In genomic region chr10:87094373-87095240, GRCh38 we compare ENCODE assay signal across 8 cellular contexts. TPM values are rescaled to one million over a fixed set of nuclear protein-coding genes. Genes with fewer than 3 reads are reported as not detected.
DNase-seq lines count a peak whose midpoint lies in the region; ATAC-seq and TF ChIP-seq lines count a peak whose summit lies in the region.

GLUD1 (minus strand) TSS chr10:87094843; CDS start chr10:87094769, 74 bp downstream.
A gene with protein sequence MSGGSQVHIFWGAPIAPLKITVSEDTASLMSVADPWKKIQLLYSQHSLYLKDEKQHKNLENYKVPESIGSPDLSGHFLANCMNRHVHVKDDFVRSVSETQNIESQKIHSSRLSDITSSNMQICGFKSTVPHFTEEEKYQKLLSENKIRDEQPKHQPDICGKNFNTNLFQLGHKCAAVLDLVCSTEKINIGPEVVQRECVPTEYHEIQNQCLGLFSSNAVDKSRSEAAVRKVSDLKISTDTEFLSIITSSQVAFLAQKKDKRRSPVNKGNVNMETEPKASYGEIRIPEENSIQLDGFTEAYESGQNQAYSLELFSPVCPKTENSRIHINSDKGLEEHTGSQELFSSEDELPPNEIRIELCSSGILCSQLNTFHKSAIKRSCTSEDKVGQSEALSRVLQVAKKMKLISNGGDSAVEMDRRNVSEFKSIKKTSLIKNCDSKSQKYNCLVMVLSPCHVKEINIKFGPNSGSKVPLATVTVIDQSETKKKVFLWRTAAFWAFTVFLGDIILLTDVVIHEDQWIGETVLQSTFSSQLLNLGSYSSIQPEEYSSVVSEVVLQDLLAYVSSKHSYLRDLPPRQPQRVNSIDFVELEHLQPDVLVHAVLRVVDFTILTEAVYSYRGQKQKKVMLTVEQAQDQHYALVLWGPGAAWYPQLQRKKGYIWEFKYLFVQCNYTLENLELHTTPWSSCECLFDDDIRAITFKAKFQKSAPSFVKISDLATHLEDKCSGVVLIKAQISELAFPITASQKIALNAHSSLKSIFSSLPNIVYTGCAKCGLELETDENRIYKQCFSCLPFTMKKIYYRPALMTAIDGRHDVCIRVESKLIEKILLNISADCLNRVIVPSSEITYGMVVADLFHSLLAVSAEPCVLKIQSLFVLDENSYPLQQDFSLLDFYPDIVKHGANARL (plus strand): TSS chr10:87095206. CDS start chr10:87151355, 56,149 bp downstream.

- intact Hi-C loops in cardiac septum (cut with DNase I): loop anchor here (2.0 kb wide), 1 partner anchor 124 kb away; no protein-coding TSS in a partner anchor

- H3K27ac Mint-ChIP-seq in activated naive CD8-positive, alpha-beta T cell treated with anti-CD3 and anti-CD28 coated beads, Interleukin-2, amount 50 U/mL, for 24 hours: peak within 1 kb of the TSS; percentile 95
- H3K27ac Mint-ChIP-seq in type B pancreatic cell: peak within 1 kb of the TSS; percentile 92

- ATAC-seq in activated naive CD8-positive, alpha-beta T cell treated with anti-CD3 and anti-CD28 coated beads, Interleukin-2, amount 50 U/mL, for 24 hours: peak; percentile 76

- POLR2A ChIA-PET in HEK293 (lab: Yijun Ruan, JAX): no interaction called here

- H3K4me1 Mint-ChIP-seq in activated naive CD8-positive, alpha-beta T cell treated with anti-CD3 and anti-CD28 coated beads, Interleukin-2, amount 50 U/mL, for 24 hours: peaks cover 52% of the 10 kb centered on the region
- peaks cover 34% of the 10 kb centered on the region for H3K4me1 Mint-ChIP-seq in type B pancreatic cell (ENCODE audit: unreplicated experiment)

- H3K4me3 ChIP-seq in GM08714 (ENCODE audit: low read length) (peak within 1 kb of the TSS; percentile 96), HEK293 (ENCODE audit: low read depth, low read length) (peak within 1 kb of the TSS; percentile 72)

- H3K27ac ChIP-seq in HEK293 (ENCODE audit: extremely low read depth, low read depth, low read length): peak within 1 kb of the TSS; percentile 90

- DNase-seq in MV-4-11 (lab: John Stamatoyannopoulos, UW) (peak; percentile 88), SW480 (ENCODE audit: low spot score) (peak; percentile 89), cardiac septum (ENCODE audit: low spot score) (peak; percentile 96), pons (ENCODE audit: low spot score) (peak; percentile 87), type B pancreatic cell (ENCODE audit: extremely low spot score, unreplicated experiment) (peak; percentile 93)
- peak; percentile 91 for DNase-seq in activated naive CD8-positive, alpha-beta T cell treated with anti-CD3 and anti-CD28 coated beads, Interleukin-2, amount 50 U/mL, for 24 hours

- TF ChIP-seq CTCF in HEK293 (tag by site-specific recombination; IDR thresholded peaks at IDR 0.05): 0 out of 2 replicates have a peak, but pooled peaks have one; percentile 29
- no peak for TF ChIP-seq CTCF in type B pancreatic cell (conservative IDR thresholded peaks at IDR 0.05)

- H3K9me3 ChIP-seq in HEK293 (ENCODE audit: control insufficient read depth, insufficient read depth, low read depth, low read length): no peaks in the 10 kb centered on the region

- H3K9me3 Mint-ChIP-seq in activated naive CD8-positive, alpha-beta T cell treated with anti-CD3 and anti-CD28 coated beads, Interleukin-2, amount 50 U/mL, for 24 hours: no peaks in the 10 kb centered on the region
- no peaks in the 10 kb centered on the region for H3K9me3 Mint-ChIP-seq in type B pancreatic cell

- H3K27me3 Mint-ChIP-seq in activated naive CD8-positive, alpha-beta T cell treated with anti-CD3 and anti-CD28 coated beads, Interleukin-2, amount 50 U/mL, for 24 hours: no peaks in the 10 kb centered on the region
- H3K27me3 Mint-ChIP-seq in type B pancreatic cell: no peaks in the 10 kb centered on the region

- CTCF ChIA-PET in HEK293 (lab: Yijun Ruan, JAX): no interaction called here

- H3K4me1 ChIP-seq in HEK293 (ENCODE audit: control insufficient read depth, insufficient read depth, low read length): peaks cover 15% of the 10 kb centered on the region; the same call in 1 of the 2 replicates

- H3K4me3 Mint-ChIP-seq in activated naive CD8-positive, alpha-beta T cell treated with anti-CD3 and anti-CD28 coated beads, Interleukin-2, amount 50 U/mL, for 24 hours: peak within 1 kb of the TSS; percentile 96
- H3K4me3 Mint-ChIP-seq in type B pancreatic cell: peak within 1 kb of the TSS; percentile 97

- peaks cover 14 to 22% of the 10 kb centered on the region in 2 experiments for H3K36me3 ChIP-seq in HEK293 (ENCODE audit: control insufficient read depth in 2 of 2, insufficient read depth in 1 of 2, low read length in 2 of 2)

- peaks cover 53% of the 10 kb centered on the region for H3K36me3 Mint-ChIP-seq in activated naive CD8-positive, alpha-beta T cell treated with anti-CD3 and anti-CD28 coated beads, Interleukin-2, amount 50 U/mL, for 24 hours (ENCODE audit: low read depth)
- peaks cover 7% of the 10 kb centered on the region for H3K36me3 Mint-ChIP-seq in type B pancreatic cell

TF ChIP-seq in HEK293, 187 proteins besides CTCF, POLR2A, EP300 and RAD21 (continues in another document):
- TF ChIP-seq, protein P1, sequence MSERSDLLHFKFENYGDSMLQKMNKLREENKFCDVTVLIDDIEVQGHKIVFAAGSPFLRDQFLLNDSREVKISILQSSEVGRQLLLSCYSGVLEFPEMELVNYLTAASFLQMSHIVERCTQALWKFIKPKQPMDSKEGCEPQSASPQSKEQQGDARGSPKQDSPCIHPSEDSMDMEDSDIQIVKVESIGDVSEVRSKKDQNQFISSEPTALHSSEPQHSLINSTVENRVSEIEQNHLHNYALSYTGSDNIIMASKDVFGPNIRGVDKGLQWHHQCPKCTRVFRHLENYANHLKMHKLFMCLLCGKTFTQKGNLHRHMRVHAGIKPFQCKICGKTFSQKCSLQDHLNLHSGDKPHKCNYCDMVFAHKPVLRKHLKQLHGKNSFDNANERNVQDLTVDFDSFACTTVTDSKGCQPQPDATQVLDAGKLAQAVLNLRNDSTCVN (tag by site-specific recombination; optimal IDR thresholded peaks at IDR 0.05): peak; percentile 65
- TF ChIP-seq, protein P2, sequence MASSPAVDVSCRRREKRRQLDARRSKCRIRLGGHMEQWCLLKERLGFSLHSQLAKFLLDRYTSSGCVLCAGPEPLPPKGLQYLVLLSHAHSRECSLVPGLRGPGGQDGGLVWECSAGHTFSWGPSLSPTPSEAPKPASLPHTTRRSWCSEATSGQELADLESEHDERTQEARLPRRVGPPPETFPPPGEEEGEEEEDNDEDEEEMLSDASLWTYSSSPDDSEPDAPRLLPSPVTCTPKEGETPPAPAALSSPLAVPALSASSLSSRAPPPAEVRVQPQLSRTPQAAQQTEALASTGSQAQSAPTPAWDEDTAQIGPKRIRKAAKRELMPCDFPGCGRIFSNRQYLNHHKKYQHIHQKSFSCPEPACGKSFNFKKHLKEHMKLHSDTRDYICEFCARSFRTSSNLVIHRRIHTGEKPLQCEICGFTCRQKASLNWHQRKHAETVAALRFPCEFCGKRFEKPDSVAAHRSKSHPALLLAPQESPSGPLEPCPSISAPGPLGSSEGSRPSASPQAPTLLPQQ (tag by site-specific recombination; IDR thresholded peaks at IDR 0.05): peak; percentile 99
- TF ChIP-seq MEIS1 (CRISPR knock-in tag; IDR thresholded peaks at IDR 0.05; ENCODE audit: borderline replicate concordance) (no peak), ZSCAN30 (tag by site-specific recombination; IDR thresholded peaks at IDR 0.05) (peak; percentile 25; the same call in 1 of the 2 replicates), KLF9 (tag by site-specific recombination; IDR thresholded peaks at IDR 0.05; ENCODE audit: low read depth) (peak; percentile 9; the same call in 1 of the 2 replicates), ZNF830 (tag by site-specific recombination; IDR thresholded peaks at IDR 0.05; ENCODE audit: low read depth) (no peak), ZBTB20 (tag by site-specific recombination; IDR thresholded peaks at IDR 0.05) (peak; percentile 10; the same call in 1 of the 2 replicates)
- TF ChIP-seq, protein P3, sequence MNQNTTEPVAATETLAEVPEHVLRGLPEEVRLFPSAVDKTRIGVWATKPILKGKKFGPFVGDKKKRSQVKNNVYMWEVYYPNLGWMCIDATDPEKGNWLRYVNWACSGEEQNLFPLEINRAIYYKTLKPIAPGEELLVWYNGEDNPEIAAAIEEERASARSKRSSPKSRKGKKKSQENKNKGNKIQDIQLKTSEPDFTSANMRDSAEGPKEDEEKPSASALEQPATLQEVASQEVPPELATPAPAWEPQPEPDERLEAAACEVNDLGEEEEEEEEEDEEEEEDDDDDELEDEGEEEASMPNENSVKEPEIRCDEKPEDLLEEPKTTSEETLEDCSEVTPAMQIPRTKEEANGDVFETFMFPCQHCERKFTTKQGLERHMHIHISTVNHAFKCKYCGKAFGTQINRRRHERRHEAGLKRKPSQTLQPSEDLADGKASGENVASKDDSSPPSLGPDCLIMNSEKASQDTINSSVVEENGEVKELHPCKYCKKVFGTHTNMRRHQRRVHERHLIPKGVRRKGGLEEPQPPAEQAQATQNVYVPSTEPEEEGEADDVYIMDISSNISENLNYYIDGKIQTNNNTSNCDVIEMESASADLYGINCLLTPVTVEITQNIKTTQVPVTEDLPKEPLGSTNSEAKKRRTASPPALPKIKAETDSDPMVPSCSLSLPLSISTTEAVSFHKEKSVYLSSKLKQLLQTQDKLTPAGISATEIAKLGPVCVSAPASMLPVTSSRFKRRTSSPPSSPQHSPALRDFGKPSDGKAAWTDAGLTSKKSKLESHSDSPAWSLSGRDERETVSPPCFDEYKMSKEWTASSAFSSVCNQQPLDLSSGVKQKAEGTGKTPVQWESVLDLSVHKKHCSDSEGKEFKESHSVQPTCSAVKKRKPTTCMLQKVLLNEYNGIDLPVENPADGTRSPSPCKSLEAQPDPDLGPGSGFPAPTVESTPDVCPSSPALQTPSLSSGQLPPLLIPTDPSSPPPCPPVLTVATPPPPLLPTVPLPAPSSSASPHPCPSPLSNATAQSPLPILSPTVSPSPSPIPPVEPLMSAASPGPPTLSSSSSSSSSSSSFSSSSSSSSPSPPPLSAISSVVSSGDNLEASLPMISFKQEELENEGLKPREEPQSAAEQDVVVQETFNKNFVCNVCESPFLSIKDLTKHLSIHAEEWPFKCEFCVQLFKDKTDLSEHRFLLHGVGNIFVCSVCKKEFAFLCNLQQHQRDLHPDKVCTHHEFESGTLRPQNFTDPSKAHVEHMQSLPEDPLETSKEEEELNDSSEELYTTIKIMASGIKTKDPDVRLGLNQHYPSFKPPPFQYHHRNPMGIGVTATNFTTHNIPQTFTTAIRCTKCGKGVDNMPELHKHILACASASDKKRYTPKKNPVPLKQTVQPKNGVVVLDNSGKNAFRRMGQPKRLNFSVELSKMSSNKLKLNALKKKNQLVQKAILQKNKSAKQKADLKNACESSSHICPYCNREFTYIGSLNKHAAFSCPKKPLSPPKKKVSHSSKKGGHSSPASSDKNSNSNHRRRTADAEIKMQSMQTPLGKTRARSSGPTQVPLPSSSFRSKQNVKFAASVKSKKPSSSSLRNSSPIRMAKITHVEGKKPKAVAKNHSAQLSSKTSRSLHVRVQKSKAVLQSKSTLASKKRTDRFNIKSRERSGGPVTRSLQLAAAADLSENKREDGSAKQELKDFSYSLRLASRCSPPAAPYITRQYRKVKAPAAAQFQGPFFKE (tag by site-specific recombination; IDR thresholded peaks at IDR 0.05; ENCODE audit: borderline replicate concordance): 0 out of 2 replicates have a peak, but pooled peaks have one; percentile 62

RNA-seq across cellular contexts. Expression of gene GLUD1, which starts in this region (rescaled TPM):
- 118 TPM for total RNA-seq in cardiac septum
- total RNA-seq in type B pancreatic cell (ENCODE audit: low replicate concordance): 123 and 144 TPM in 2 replicates

RNA-seq across cellular contexts. Expression of the second gene that starts in this region (rescaled TPM):
- 13.7 TPM for total RNA-seq in cardiac septum
- 20.3 and 24.9 TPM in 2 replicates for total RNA-seq in type B pancreatic cell (ENCODE audit: low replicate concordance)

Comparison
In these comparisons a context has a peak if more than half of its experiments do, and no peak if none do; other contexts are left out.
1. Peak in every context shown above with its lines: DNase-seq, ATAC-seq, H3K4me3 ChIP-seq and H3K27ac ChIP-seq.